ENCODE assay signal across 28 cellular contexts in genomic region chr2:67670704-67671300, GRCh38.
"Had no signal": no experiment of that assay in that cellular context is flagged by ENCODE, and none has a peak within 500 bp of the region (broad histone marks: within the 10 kb centered on the region; RNA-seq: fewer than 3 reads in every experiment).

No MANE protein-coding gene starts in this region.

- H3K4me3 Mint-ChIP-seq: activated T-cell treated with anti-CD3 and anti-CD28 coated beads, Interleukin-2, amount 50 U/mL, for 4 hours; activated T-helper 17 cell treated with anti-CD3 and anti-CD28 coated beads, Interleukin-2, amount 50 U/mL, for 72 hours; nephron; stimulated activated naive CD8-positive, alpha-beta T cell treated with anti-CD3 and anti-CD28 coated beads, Interleukin-15, amount 100 ng/mL, for 72 hours; type B pancreatic cell had no signal

- FAIRE-seq: astrocyte, endothelial cell of umbilical vein had no signal

- H3K27ac ChIP-seq: brain microvascular endothelial cell, ovary, skin epidermis had no signal

- H3K9me3 ChIP-seq: ovary, uterus had no signal

- ATAC-seq: activated T-cell treated with anti-CD3 and anti-CD28 coated beads, Interleukin-2, amount 50 U/mL, for 4 hours; activated T-helper 17 cell treated with anti-CD3 and anti-CD28 coated beads, Interleukin-2, amount 50 U/mL, for 72 hours; left ventricle myocardium superior; stimulated activated naive CD8-positive, alpha-beta T cell treated with anti-CD3 and anti-CD28 coated beads, Interleukin-15, amount 100 ng/mL, for 72 hours had no signal

- DNase-seq: activated CD4-positive, alpha-beta T cell treated with anti-CD3 and anti-CD28 coated beads for 48 hours; activated CD4-positive, alpha-beta T cell treated with anti-CD3 and anti-CD28 coated beads, Interleukin-2, amount 50 U/mL, for 48 hours; activated CD4-positive, CD25-positive, alpha-beta regulatory T cell; activated gamma-delta T cell treated with Interleukin-2 at 50 U/mL for 16 hours; activated naive CD4-positive, alpha-beta T cell treated with anti-CD3 and anti-CD28 coated beads, Interleukin-2, amount 50 U/mL, for 16 hours; activated T-cell treated with anti-CD3 and anti-CD28 coated beads, Interleukin-2, amount 50 U/mL, for 4 hours; amniotic stem cell; brain microvascular endothelial cell; caudate nucleus; cortex of kidney; head of caudate nucleus; kidney glomerular epithelial cell; left ventricle myocardium superior; mammary epithelial cell; ovary; retina; stimulated activated CD4-positive, alpha-beta T cell treated with anti-CD3 and anti-CD28 coated beads, Interleukin-12 subunit alpha, Interleukin-12 subunit beta, amount 100 ng/mL, for 4 hours; stimulated activated CD4-positive, alpha-beta T cell treated with anti-CD3 and anti-CD28 coated beads, Interleukin-4, amount 100 ng/mL, for 1 hour; stimulated activated naive CD8-positive, alpha-beta T cell treated with anti-CD3 and anti-CD28 coated beads, Interleukin-15, amount 100 ng/mL, for 72 hours; substantia nigra; uterus had no signal

- H3K4me3 ChIP-seq: ovary, skin epidermis, uterus had no signal

- H3K9me3 Mint-ChIP-seq: activated T-cell treated with anti-CD3 and anti-CD28 coated beads, Interleukin-2, amount 50 U/mL, for 4 hours; activated T-helper 17 cell treated with anti-CD3 and anti-CD28 coated beads, Interleukin-2, amount 50 U/mL, for 72 hours; nephron; stimulated activated naive CD8-positive, alpha-beta T cell treated with anti-CD3 and anti-CD28 coated beads, Interleukin-15, amount 100 ng/mL, for 72 hours had no signal

- H3K27me3 ChIP-seq: brain microvascular endothelial cell, ovary, uterus had no signal

- H3K36me3 ChIP-seq: brain microvascular endothelial cell, ovary, uterus had no signal

- H3K4me1 Mint-ChIP-seq: activated T-helper 17 cell treated with anti-CD3 and anti-CD28 coated beads, Interleukin-2, amount 50 U/mL, for 72 hours; stimulated activated naive CD8-positive, alpha-beta T cell treated with anti-CD3 and anti-CD28 coated beads, Interleukin-15, amount 100 ng/mL, for 72 hours had no signal

- H3K27ac Mint-ChIP-seq: activated T-helper 17 cell treated with anti-CD3 and anti-CD28 coated beads, Interleukin-2, amount 50 U/mL, for 72 hours; nephron; progenitor cell of endocrine pancreas; stimulated activated naive CD8-positive, alpha-beta T cell treated with anti-CD3 and anti-CD28 coated beads, Interleukin-15, amount 100 ng/mL, for 72 hours; type B pancreatic cell had no signal

- H3K27me3 Mint-ChIP-seq: activated T-helper 17 cell treated with anti-CD3 and anti-CD28 coated beads, Interleukin-2, amount 50 U/mL, for 72 hours; progenitor cell of endocrine pancreas; stimulated activated naive CD8-positive, alpha-beta T cell treated with anti-CD3 and anti-CD28 coated beads, Interleukin-15, amount 100 ng/mL, for 72 hours had no signal
